16 cellular contexts compared by ENCODE assay signal in genomic region chr14:70709726-70710382, GRCh38.
A peak's percentile ranks its signal among the peaks of the same experiment; 100 is the strongest.
DNase-seq lines count a peak whose midpoint lies in the region; ATAC-seq and TF ChIP-seq lines count a peak whose summit lies in the region.
"Had no signal": no experiment of that assay in that cellular context is flagged by ENCODE, and none has a peak within 500 bp of the region (broad histone marks: within the 10 kb centered on the region; RNA-seq: fewer than 3 reads in every experiment).

No MANE protein-coding gene starts in this region.

- peak overlapping the region; percentile 61; the same call in 1 of the 2 replicates for H3K27ac ChIP-seq in HUES64 (ENCODE audit: low read depth, low read length)
- H3K27ac ChIP-seq in endodermal cell (ENCODE audit: low read depth, low read length): no peak overlapping the region
- H3K27ac ChIP-seq: gastroesophageal sphincter had no signal

- WGBS in HUES64: 80% methylated on average over 8 of the region's 8 CpGs
- 78% methylated on average over 5 to 8 of the region's 8 CpGs for WGBS in endodermal cell (ENCODE audit: insufficient coverage in 1 of 2, insufficient read length in 1 of 2), 2 experiments

- 0 out of 2 replicates have a peak overlapping the region, but pooled peaks have one; percentile 58 for H3K9ac ChIP-seq in HUES64 (ENCODE audit: low read depth, low read length)
- no peak overlapping the region for H3K9ac ChIP-seq in endodermal cell (ENCODE audit: extremely low read depth, low read length, poor library complexity, severe bottlenecking)

- H3K9me3 Mint-ChIP-seq in endodermal cell: no peaks in the 10 kb centered on the region
- no peaks in the 10 kb centered on the region for H3K9me3 Mint-ChIP-seq in stimulated activated naive B cell treated with anti-CD40 and anti-IgM and Interleukin-4, amounts not matched to agents 10 μg/mL and 1 μg/mL and 100 μg/mL, for 72 hours
- H3K9me3 Mint-ChIP-seq in activated naive CD8-positive, alpha-beta T cell treated with anti-CD3 and anti-CD28 coated beads for 36 hours: no peaks in the 10 kb centered on the region
- H3K9me3 Mint-ChIP-seq: CD4-positive, CD25-positive, alpha-beta regulatory T cell; stimulated activated naive CD8-positive, alpha-beta T cell treated with anti-CD3 and anti-CD28 coated beads, Interleukin-15, Interleukin-2, amounts not matched to agents 100 ng/mL and 50 ng/mL, for 24 hours had no signal

- no peaks in the 10 kb centered on the region for H3K27me3 Mint-ChIP-seq in endodermal cell (ENCODE audit: insufficient read depth)
- H3K27me3 Mint-ChIP-seq in stimulated activated naive B cell treated with anti-CD40 and anti-IgM and Interleukin-4, amounts not matched to agents 10 μg/mL and 1 μg/mL and 100 μg/mL, for 72 hours: no peaks in the 10 kb centered on the region
- H3K27me3 Mint-ChIP-seq in activated naive CD8-positive, alpha-beta T cell treated with anti-CD3 and anti-CD28 coated beads for 36 hours: no peaks in the 10 kb centered on the region

- DNase-seq in NCI-H2196 (lab: John Stamatoyannopoulos, UW; ENCODE audit: unreplicated experiment): peak; percentile 57
- peak; percentile 61 for DNase-seq in endodermal cell
- DNase-seq in stimulated activated naive B cell treated with anti-CD40 and anti-IgM and Interleukin-4, amounts not matched to agents 10 μg/mL and 1 μg/mL and 100 μg/mL, for 72 hours: no peak
- DNase-seq in activated naive CD8-positive, alpha-beta T cell treated with anti-CD3 and anti-CD28 coated beads for 36 hours: no peak
- DNase-seq in sciatic nerve (ENCODE audit: low spot score): no peak
- DNase-seq in GM19240 (ENCODE audit: insufficient read length, low spot score): no peak
- DNase-seq: activated CD8-positive, alpha-beta memory T cell treated with anti-CD3 and anti-CD28 coated beads, Interleukin-2, amount 50 U/mL, for 48 hours; CD4-positive, CD25-positive, alpha-beta regulatory T cell; dermis blood vessel endothelial cell; NCI-H526; occipital lobe; SIG-M5 had no signal

- H3K9me3 ChIP-seq in HUES64 (ENCODE audit: insufficient read depth, low read depth, low read length): no peaks in the 10 kb centered on the region
- H3K9me3 ChIP-seq in endodermal cell (ENCODE audit: control insufficient read depth, low read length): no peaks in the 10 kb centered on the region
- H3K9me3 ChIP-seq: gastroesophageal sphincter had no signal

- no peaks in the 10 kb centered on the region for H3K36me3 Mint-ChIP-seq in endodermal cell (ENCODE audit: low read depth)
- H3K36me3 Mint-ChIP-seq in stimulated activated naive B cell treated with anti-CD40 and anti-IgM and Interleukin-4, amounts not matched to agents 10 μg/mL and 1 μg/mL and 100 μg/mL, for 72 hours: peaks cover 0 to 4% of the 10 kb centered on the region in 2 donors
- no peaks in the 10 kb centered on the region for H3K36me3 Mint-ChIP-seq in activated naive CD8-positive, alpha-beta T cell treated with anti-CD3 and anti-CD28 coated beads for 36 hours
- H3K36me3 Mint-ChIP-seq: CD4-positive, CD25-positive, alpha-beta regulatory T cell had no signal

- H3K27me3 ChIP-seq in HUES64 (ENCODE audit: insufficient read depth, low read length): no peaks in the 10 kb centered on the region
- no peaks in the 10 kb centered on the region for H3K27me3 ChIP-seq in endodermal cell (ENCODE audit: control insufficient read depth, insufficient read depth, low read length, poor library complexity, severe bottlenecking)

- peaks cover 36% of the 10 kb centered on the region for H3K4me1 Mint-ChIP-seq in endodermal cell
- peaks cover 28 to 50% of the 10 kb centered on the region in 2 donors for H3K4me1 Mint-ChIP-seq in stimulated activated naive B cell treated with anti-CD40 and anti-IgM and Interleukin-4, amounts not matched to agents 10 μg/mL and 1 μg/mL and 100 μg/mL, for 72 hours
- H3K4me1 Mint-ChIP-seq in activated naive CD8-positive, alpha-beta T cell treated with anti-CD3 and anti-CD28 coated beads for 36 hours: peaks cover 12% of the 10 kb centered on the region

- H3K4me1 ChIP-seq in HUES64 (ENCODE audit: insufficient read depth, low read length) (peaks cover 53% of the 10 kb centered on the region), endodermal cell (ENCODE audit: control insufficient read depth, insufficient read depth, low read length) (peaks cover 7% of the 10 kb centered on the region)

- H3K36me3 ChIP-seq in HUES64 (ENCODE audit: insufficient read depth, low read length) (no peaks in the 10 kb centered on the region), endodermal cell (ENCODE audit: control insufficient read depth, insufficient read depth, low read length) (no peaks in the 10 kb centered on the region)
- H3K36me3 ChIP-seq: gastroesophageal sphincter had no signal

- ATAC-seq in stimulated activated naive B cell treated with anti-CD40 and anti-IgM and Interleukin-4, amounts not matched to agents 10 μg/mL and 1 μg/mL and 100 μg/mL, for 72 hours (replicated peaks): no peak
- ATAC-seq in sciatic nerve (no peak), GM21529 (IDR thresholded peaks at IDR 0.05; ENCODE audit: unreplicated experiment) (no peak)
- ATAC-seq: gastroesophageal sphincter had no signal

- H3K4me3 Mint-ChIP-seq in endodermal cell: no peak overlapping the region
- no peak overlapping the region for H3K4me3 Mint-ChIP-seq in stimulated activated naive B cell treated with anti-CD40 and anti-IgM and Interleukin-4, amounts not matched to agents 10 μg/mL and 1 μg/mL and 100 μg/mL, for 72 hours
- H3K4me3 Mint-ChIP-seq in activated naive CD8-positive, alpha-beta T cell treated with anti-CD3 and anti-CD28 coated beads for 36 hours: no peak overlapping the region
- H3K4me3 Mint-ChIP-seq: CD4-positive, CD25-positive, alpha-beta regulatory T cell; stimulated activated naive CD8-positive, alpha-beta T cell treated with anti-CD3 and anti-CD28 coated beads, Interleukin-15, Interleukin-2, amounts not matched to agents 100 ng/mL and 50 ng/mL, for 24 hours had no signal

- no peak overlapping the region for H3K4me3 ChIP-seq in HUES64 (ENCODE audit: low read length)
- no peak overlapping the region for H3K4me3 ChIP-seq in endodermal cell (ENCODE audit: low read length)
- H3K4me3 ChIP-seq: gastroesophageal sphincter had no signal

- H3K27ac Mint-ChIP-seq in endodermal cell: peak overlapping the region; percentile 50
- peak overlapping the region; percentile 31 for H3K27ac Mint-ChIP-seq in stimulated activated naive B cell treated with anti-CD40 and anti-IgM and Interleukin-4, amounts not matched to agents 10 μg/mL and 1 μg/mL and 100 μg/mL, for 72 hours
- H3K27ac Mint-ChIP-seq in activated naive CD8-positive, alpha-beta T cell treated with anti-CD3 and anti-CD28 coated beads for 36 hours: no peak overlapping the region
- H3K27ac Mint-ChIP-seq: CD4-positive, CD25-positive, alpha-beta regulatory T cell; stimulated activated naive CD8-positive, alpha-beta T cell treated with anti-CD3 and anti-CD28 coated beads, Interleukin-15, Interleukin-2, amounts not matched to agents 100 ng/mL and 50 ng/mL, for 24 hours had no signal

- no peak for TF ChIP-seq CTCF in endodermal cell (conservative IDR thresholded peaks at IDR 0.05)

- intact Hi-C loops in sciatic nerve (cut with DNase I): no loop called here

Comparison
In these comparisons a context has a peak if more than half of its experiments do, and no peak if none do; other contexts are left out.
1. DNase-seq: peak in NCI-H2196 (single experiment) and endodermal cell (single experiment); none in stimulated activated naive B cell treated with anti-CD40 and anti-IgM and Interleukin-4, amounts not matched to agents 10 μg/mL and 1 μg/mL and 100 μg/mL, for 72 hours (single experiment), activated naive CD8-positive, alpha-beta T cell treated with anti-CD3 and anti-CD28 coated beads for 36 hours (single experiment), sciatic nerve (single experiment) and GM19240 (single experiment).